Comparison of ENCODE assay signal across 8 cellular contexts in genomic region chr16:4802659-4803287, GRCh38. TPM values are rescaled to one million over a fixed set of nuclear protein-coding genes. Genes with fewer than 3 reads are reported as not detected.
DNase-seq lines count a peak whose midpoint lies in the region; ATAC-seq and TF ChIP-seq lines count a peak whose summit lies in the region.

No MANE protein-coding gene starts in this region.

- POLR2A ChIA-PET in activated CD8-positive, alpha-beta T cell treated with anti-CD3 and anti-CD28 coated beads for 36 hours (lab: Charles Lee): interaction anchor here (1.1 kb wide), 1 partner anchor 65 kb away, joined by 4 read pairs; no protein-coding TSS in a partner anchor

- H3K36me3 ChIP-seq in lower lobe of right lung: peaks cover 41% of the 10 kb centered on the region

- H3K4me1 Mint-ChIP-seq in activated CD8-positive, alpha-beta T cell treated with anti-CD3 and anti-CD28 coated beads for 36 hours (ENCODE audit: low read depth): peaks cover 13% of the 10 kb centered on the region

- H3K4me3 Mint-ChIP-seq in activated CD8-positive, alpha-beta T cell treated with anti-CD3 and anti-CD28 coated beads for 36 hours: peak overlapping the region; percentile 75

- intact Hi-C loops in activated CD8-positive, alpha-beta T cell treated with anti-CD3 and anti-CD28 coated beads for 36 hours (cut with micrococcal nuclease): no loop called here
- intact Hi-C loops in lower lobe of right lung (cut with DNase I): no loop called here

- CTCF ChIA-PET in activated CD8-positive, alpha-beta T cell treated with anti-CD3 and anti-CD28 coated beads for 36 hours (lab: Charles Lee): interaction anchor here (1.0 to 1.3 kb wide), 2 partner anchors 68 to 399 kb away, joined by 3 to 8 read pairs; partner anchors contain the start of genes ANKS3 and DNAAF8

- peak overlapping the region; percentile 89 for H3K4me3 ChIP-seq in lower lobe of right lung

- peak overlapping the region; percentile 85 for H3K27ac ChIP-seq in lower lobe of right lung

- H3K27me3 ChIP-seq in lower lobe of right lung (ENCODE audit: low read depth): no peaks in the 10 kb centered on the region

- H3K9me3 Mint-ChIP-seq in activated CD8-positive, alpha-beta T cell treated with anti-CD3 and anti-CD28 coated beads for 36 hours: no peaks in the 10 kb centered on the region

- no peaks in the 10 kb centered on the region for H3K9me3 ChIP-seq in lower lobe of right lung

- H3K36me3 Mint-ChIP-seq in activated CD8-positive, alpha-beta T cell treated with anti-CD3 and anti-CD28 coated beads for 36 hours (ENCODE audit: low read depth): peaks cover 8% of the 10 kb centered on the region

- TF ChIP-seq CTCF in activated CD8-positive, alpha-beta T cell treated with anti-CD3 and anti-CD28 coated beads for 36 hours (IDR thresholded peaks at IDR 0.05): no peak
- TF ChIP-seq CTCF in lower lobe of right lung (IDR thresholded peaks at IDR 0.05): peak; percentile 32

- H3K4me1 ChIP-seq in lower lobe of right lung: peaks cover 31% of the 10 kb centered on the region

- peak; percentile 88 for ATAC-seq in GM19455 (IDR thresholded peaks at IDR 0.05; ENCODE audit: unreplicated experiment)
- ATAC-seq in HG03575 (IDR thresholded peaks at IDR 0.05; ENCODE audit: extremely low read depth, insufficient number of reproducible peaks, low FRiP score, unreplicated experiment): peak; percentile 65
- ATAC-seq in activated CD8-positive, alpha-beta T cell treated with anti-CD3 and anti-CD28 coated beads for 36 hours: peak; percentile 97
- ATAC-seq in lower lobe of right lung: peak; percentile 95 to 96

- H3K27me3 Mint-ChIP-seq in activated CD8-positive, alpha-beta T cell treated with anti-CD3 and anti-CD28 coated beads for 36 hours: no peaks in the 10 kb centered on the region

- H3K27ac Mint-ChIP-seq in activated CD8-positive, alpha-beta T cell treated with anti-CD3 and anti-CD28 coated beads for 36 hours: peak overlapping the region; percentile 64

- peak; percentile 94 for DNase-seq in CD1c-positive myeloid dendritic cell (ENCODE audit: extremely low spot score)
- DNase-seq in NCI-H774 (lab: John Stamatoyannopoulos, UW): peak; percentile 88
- peak; percentile 88 for DNase-seq in activated CD8-positive, alpha-beta T cell treated with anti-CD3 and anti-CD28 coated beads for 36 hours
- DNase-seq in ecto neural progenitor cell (ENCODE audit: low spot score): peak; percentile 95
- DNase-seq in lower lobe of right lung: peak; percentile 94
- peak; percentile 84 to 87 for DNase-seq in stimulated activated CD4-positive, alpha-beta T cell treated with anti-CD3 and anti-CD28 coated beads, Interleukin-4, amount 100 ng/mL, for 48 hours (ENCODE audit: low read depth in 2 of 2)

RNA-seq across cellular contexts. Expression of gene ROGDI, which starts 0.3 kb away (rescaled TPM):
- total RNA-seq in activated CD8-positive, alpha-beta T cell treated with anti-CD3 and anti-CD28 coated beads for 36 hours: 1 to 10 TPM; 3.3 to 3.7 TPM
- total RNA-seq in lower lobe of right lung: 24.9 TPM

RNA-seq across cellular contexts. Expression of gene SMIM22, which starts 7.6 kb away (rescaled TPM):
- not detected for total RNA-seq in activated CD8-positive, alpha-beta T cell treated with anti-CD3 and anti-CD28 coated beads for 36 hours
- 27.7 TPM for total RNA-seq in lower lobe of right lung

RNA-seq across cellular contexts. Expression of gene SEPTIN12, which starts 14.6 kb away (rescaled TPM):
- total RNA-seq in activated CD8-positive, alpha-beta T cell treated with anti-CD3 and anti-CD28 coated beads for 36 hours: not detected
- total RNA-seq in lower lobe of right lung: not detected

RNA-seq across cellular contexts. Expression of gene ZNF500, which starts 35.8 kb away (rescaled TPM):
- 10 to 100 TPM; 10.9 to 12.8 TPM for total RNA-seq in activated CD8-positive, alpha-beta T cell treated with anti-CD3 and anti-CD28 coated beads for 36 hours
- 13.4 TPM for total RNA-seq in lower lobe of right lung

RNA-seq across cellular contexts. Expression of gene GLYR1, which starts 44.3 kb away (rescaled TPM):
- total RNA-seq in activated CD8-positive, alpha-beta T cell treated with anti-CD3 and anti-CD28 coated beads for 36 hours: 10 to 100 TPM; 63.7 to 64.8 TPM
- total RNA-seq in lower lobe of right lung: 89.3 TPM

Comparison
In these comparisons a context has a peak if more than half of its experiments do, and no peak if none do; other contexts are left out.
1. Peak in every context shown above with its lines: DNase-seq, ATAC-seq, H3K4me3 ChIP-seq and H3K27ac ChIP-seq.
2. RNA of gene SMIM22, which starts 7.6 kb away (total RNA-seq): 27.7 TPM in lower lobe of right lung (single experiment); not detected in activated CD8-positive, alpha-beta T cell treated with anti-CD3 and anti-CD28 coated beads for 36 hours; every median in the first group is over 10 times any median in the second.